In the genomic region with DNA sequence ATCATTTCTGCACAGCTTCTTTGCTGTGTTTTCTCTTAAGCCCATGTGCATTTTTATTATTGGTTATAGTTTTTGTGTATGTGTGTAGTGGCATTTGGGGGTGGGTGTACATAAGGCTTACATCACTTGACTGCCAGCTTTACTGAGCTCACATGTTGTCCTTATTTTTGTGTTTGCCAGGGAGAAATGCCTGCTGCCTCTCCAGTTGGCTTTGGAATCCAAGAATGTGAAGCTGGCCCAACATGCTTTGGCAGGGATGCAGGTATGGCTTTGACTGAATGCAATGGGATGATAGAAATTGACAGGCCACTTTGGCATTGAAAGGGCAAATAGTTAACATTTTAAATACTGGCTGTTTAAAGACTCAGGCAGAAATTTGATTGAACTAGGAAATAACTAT, we compare ENCODE assay signal across 17 cellular contexts. TPM values are rescaled to one million over a fixed set of nuclear protein-coding genes. Genes with fewer than 3 reads are reported as not detected.
DNase-seq lines count a peak whose midpoint lies in the region; ATAC-seq lines count a peak whose summit lies in the region.
"Had no signal": no experiment of that assay in that cellular context is flagged by ENCODE, and none has a peak within 500 bp of the region (broad histone marks: within the 10 kb centered on the region; RNA-seq: fewer than 3 reads in every experiment).

No MANE protein-coding gene starts in this region.

- intact Hi-C loops in Right ventricle myocardium superior (cut with DNase I) (no loop called here), cardiac septum (cut with DNase I) (no loop called here)

- no peak for DNase-seq in Right ventricle myocardium superior
- DNase-seq in cardiac septum (ENCODE audit: low spot score) = no peak
- peak; percentile 63 for DNase-seq in NCI-H446 treated with DMSO at 0.1 percent for 48 hours (lab: John Stamatoyannopoulos, UW)
- peak; percentile 80 for DNase-seq in cerebellum (ENCODE audit: low spot score)
- DNase-seq in substantia nigra (lab: John Stamatoyannopoulos, UW) = peak in 2 of 49 donors; percentile 53 to 54
- no peak for DNase-seq in COLO829 (ENCODE audit: low spot score)
- DNase-seq: ACHN; CD4-positive, alpha-beta T cell; DMS79; GDM1 had no signal

- H3K27ac ChIP-seq in substantia nigra (ENCODE audit: low read depth, low read length, poor library complexity, severe bottlenecking) = peak overlapping the region; percentile 3

- ATAC-seq in Right ventricle myocardium superior (ENCODE audit: poor library complexity) = peak; percentile 80
- no peak for ATAC-seq in HG02885 (IDR thresholded peaks at IDR 0.05; ENCODE audit: poor library complexity, unreplicated experiment)
- no peak for ATAC-seq in HG02571 (IDR thresholded peaks at IDR 0.05; ENCODE audit: unreplicated experiment)
- ATAC-seq: HCT116 had no signal

RNA-seq across cellular contexts. Expression of gene PBOV1, which starts 11.4 kb away (rescaled TPM):
- not detected for total RNA-seq in Right ventricle myocardium superior
- not detected for total RNA-seq in cardiac septum
- total RNA-seq in cerebellum = not detected
- total RNA-seq: A172; B cell; CD4-positive, alpha-beta T cell; H4; HT1080 had no signal

RNA-seq across cellular contexts. Expression of gene ARFGEF3, which starts 45.1 kb away (rescaled TPM):
- 0.86 TPM for total RNA-seq in Right ventricle myocardium superior
- total RNA-seq in cardiac septum = 9.6 TPM
- total RNA-seq in cerebellum = 38.3 TPM
- total RNA-seq: B cell; CD4-positive, alpha-beta T cell had no signal

Comparison
In these comparisons a context has a peak if more than half of its experiments do, and no peak if none do; other contexts are left out.
1. DNase-seq: peak in NCI-H446 treated with DMSO at 0.1 percent for 48 hours (single experiment) and cerebellum (single experiment); none in Right ventricle myocardium superior (single experiment), cardiac septum (single experiment) and COLO829 (single experiment).